Comparison of ENCODE assay signal across 13 cellular contexts in genomic region chr15:42511010-42511396, GRCh38. TPM values are rescaled to one million over a fixed set of nuclear protein-coding genes. Genes with fewer than 3 reads are reported as not detected.
DNase-seq lines count a peak whose midpoint lies in the region; ATAC-seq, FAIRE-seq and TF ChIP-seq lines count a peak whose summit lies in the region.
"Had no signal": no experiment of that assay in that cellular context is flagged by ENCODE, and none has a peak within 500 bp of the region (broad histone marks: within the 10 kb centered on the region; RNA-seq: fewer than 3 reads in every experiment).

No MANE protein-coding gene starts in this region.

- H2BK5ac ChIP-seq in mesenchymal stem cell (ENCODE audit: low read depth, low read length, poor library complexity, severe bottlenecking), result no peak overlapping the region

- 78% methylated on average over 3 of the region's 4 CpGs for WGBS in mesenchymal stem cell

- no peak for TF ChIP-seq CTCF in AG04450 (IDR thresholded peaks at IDR 0.05; ENCODE audit: low read depth, low read length)

- H3K14ac ChIP-seq in mesenchymal stem cell (ENCODE audit: low read length in 2 of 2), result no peak overlapping the region

- POLR2A ChIA-PET in AG04450 (lab: Yijun Ruan, JAX), result interaction anchor here (0.7 to 2.0 kb wide), 5 partner anchors 15 to 70 kb away, joined by 3 to 8 read pairs (median 5); partner anchors contain the start of genes HAUS2, LRRC57, SNAP23 and ZNF106

- no peaks in the 10 kb centered on the region for H3K4me1 ChIP-seq in mesenchymal stem cell (ENCODE audit: control insufficient read depth, insufficient read depth, low read depth, low read length)

- H3K9ac ChIP-seq in mesenchymal stem cell (ENCODE audit: low read length), result peak overlapping the region; percentile 56

- no peak overlapping the region for H2BK120ac ChIP-seq in mesenchymal stem cell (ENCODE audit: low read depth, low read length)

- no peaks in the 10 kb centered on the region for H3K9me3 ChIP-seq in AG04450 (ENCODE audit: control insufficient read depth, insufficient read depth, low read length)
- H3K9me3 ChIP-seq in mesenchymal stem cell (ENCODE audit: control insufficient read depth, low read length), result no peaks in the 10 kb centered on the region

- H3K4me2 ChIP-seq in mesenchymal stem cell (ENCODE audit: low read length, poor library complexity, severe bottlenecking), result no peak overlapping the region

- H2BK12ac ChIP-seq in mesenchymal stem cell (ENCODE audit: low read length in 2 of 2), result no peak overlapping the region

- H3K27ac ChIP-seq in AG04450 (ENCODE audit: low read depth, low read length) (peak overlapping the region; percentile 85), caudate nucleus (ENCODE audit: low read depth, low read length) (peak overlapping the region; percentile 55), mesenchymal stem cell (ENCODE audit: low read length, poor library complexity, severe bottlenecking) (no peak overlapping the region)
- H3K27ac ChIP-seq: C4-2B had no signal

- no peak for ATAC-seq in GM21367 (IDR thresholded peaks at IDR 0.05; ENCODE audit: unreplicated experiment)

- DNase-seq in AG04450 (ENCODE audit: low read depth, low spot score), result no peak
- peak; percentile 84 for DNase-seq in LHCN-M2 (ENCODE audit: low read depth)
- DNase-seq in caudate nucleus (lab: John Stamatoyannopoulos, UW), result no peak
- DNase-seq in mesenchymal stem cell, result peak; percentile 51
- DNase-seq in stimulated activated CD4-positive, alpha-beta T cell treated with anti-CD3 and anti-CD28 coated beads, Interleukin-2, amount 100 ng/mL, for 48 hours, result no peak
- no peak for DNase-seq in GM19239 (ENCODE audit: insufficient read length, low spot score)
- DNase-seq in NCI-H1436 (lab: John Stamatoyannopoulos, UW), result no peak
- DNase-seq: activated T-cell treated with anti-CD3 and anti-CD28 coated beads, Interleukin-2, amount 50 U/mL, for 24 hours; midbrain; NCI-H2227 treated with DMSO at 0.1 percent for 48 hours had no signal

- H2BK15ac ChIP-seq in mesenchymal stem cell (ENCODE audit: low read depth, poor library complexity, severe bottlenecking), result no peak overlapping the region

- peaks cover 22% of the 10 kb centered on the region for H3K79me1 ChIP-seq in mesenchymal stem cell (replicated peaks; ENCODE audit: low read length, poor library complexity, severe bottlenecking)

- H3K4me3 ChIP-seq in AG04450 (ENCODE audit: low read depth, low read length) (no peak overlapping the region), mesenchymal stem cell (ENCODE audit: insufficient read depth in 1 of 2, low read depth in 1 of 2, low read length in 2 of 2) (no peak overlapping the region)

- no peak overlapping the region for H3K18ac ChIP-seq in mesenchymal stem cell (ENCODE audit: low read depth in 1 of 2, low read length in 2 of 2)

- H3K4ac ChIP-seq in mesenchymal stem cell (ENCODE audit: low read depth in 1 of 2, low read length in 2 of 2), result no peak overlapping the region

- H3K27me3 ChIP-seq in AG04450 (ENCODE audit: control insufficient read depth, insufficient read depth, low read length) (no peaks in the 10 kb centered on the region), mesenchymal stem cell (ENCODE audit: control insufficient read depth in 1 of 2, insufficient read depth in 1 of 2, low read length in 2 of 2) (no peaks in the 10 kb centered on the region)

- H3K36me3 ChIP-seq in mesenchymal stem cell (ENCODE audit: control insufficient read depth in 1 of 2, insufficient read depth in 2 of 2, low read depth in 1 of 2, low read length in 2 of 2), result peaks cover 13 to 33% of the 10 kb centered on the region in 2 experiments

- CTCF ChIA-PET in AG04450 (lab: Charles Lee), result interaction anchor here (1.0 kb wide), 2 partner anchors 25 to 140 kb away, joined by 3 read pairs; no protein-coding TSS in a partner anchor

- H4K91ac ChIP-seq in mesenchymal stem cell (ENCODE audit: low read length), result no peak overlapping the region

- H2AFZ ChIP-seq in mesenchymal stem cell (ENCODE audit: low read depth, low read length), result no peak overlapping the region

- H2AK5ac ChIP-seq in mesenchymal stem cell (ENCODE audit: low read length, severe bottlenecking), result no peak overlapping the region

- no peak overlapping the region for H4K8ac ChIP-seq in mesenchymal stem cell (ENCODE audit: low read length)

- no peak overlapping the region for H3K23ac ChIP-seq in mesenchymal stem cell (ENCODE audit: low read length in 2 of 2)

- no peak for FAIRE-seq in GM19239 (lab: Jason Lieb, UNC)
- FAIRE-seq: H1 had no signal

RNA-seq across cellular contexts. Expression of gene SNAP23, which starts 15.6 kb away (rescaled TPM):
- polyA plus RNA-seq in AG04450 (2011; rRNA removed), result 65.9 and 83.7 TPM in 2 replicates
- 33.1 and 41.8 TPM in 2 replicates for polyA minus RNA-seq in AG04450 (2011; rRNA and poly(A)+ RNA removed)
- 36.5 and 58.0 TPM in 2 replicates for total RNA-seq in LHCN-M2 (2014; rRNA removed)
- 43.9 TPM for polyA plus RNA-seq in LHCN-M2 (2012)
- polyA plus RNA-seq in mesenchymal stem cell (2013, experiment 1 of 2), result 52.7 TPM
- polyA plus RNA-seq in mesenchymal stem cell (2013, experiment 2 of 2), result 52.4 TPM

RNA-seq across cellular contexts. Expression of gene ZNF106, which starts 20.1 kb away (rescaled TPM):
- polyA plus RNA-seq in AG04450 (2011; rRNA removed), result 60.8 and 67.4 TPM in 2 replicates
- polyA minus RNA-seq in AG04450 (2011; rRNA and poly(A)+ RNA removed), result 140 and 201 TPM in 2 replicates
- total RNA-seq in LHCN-M2 (2014; rRNA removed), result 65.3 and 74.2 TPM in 2 replicates
- 23.3 TPM for polyA plus RNA-seq in LHCN-M2 (2012)
- polyA plus RNA-seq in mesenchymal stem cell (2013, experiment 1 of 2), result 31.4 TPM
- 30.0 TPM for polyA plus RNA-seq in mesenchymal stem cell (2013, experiment 2 of 2)

RNA-seq across cellular contexts. Expression of gene LRRC57, which starts 37.6 kb away (rescaled TPM):
- polyA plus RNA-seq in AG04450 (2011; rRNA removed), result 18.2 and 18.3 TPM in 2 replicates
- polyA minus RNA-seq in AG04450 (2011; rRNA and poly(A)+ RNA removed), result 5.7 and 9.7 TPM in 2 replicates
- 9.0 and 12.6 TPM in 2 replicates for total RNA-seq in LHCN-M2 (2014; rRNA removed)
- 7.7 TPM for polyA plus RNA-seq in LHCN-M2 (2012)
- 10.9 TPM for polyA plus RNA-seq in mesenchymal stem cell (2013, experiment 1 of 2)
- 11.1 TPM for polyA plus RNA-seq in mesenchymal stem cell (2013, experiment 2 of 2)

RNA-seq across cellular contexts. Expression of gene HAUS2, which starts 37.6 kb away (rescaled TPM):
- polyA plus RNA-seq in AG04450 (2011; rRNA removed), result 26.4 and 30.6 TPM in 2 replicates
- polyA minus RNA-seq in AG04450 (2011; rRNA and poly(A)+ RNA removed), result 6.8 and 7.9 TPM in 2 replicates
- 55.5 and 65.8 TPM in 2 replicates for total RNA-seq in LHCN-M2 (2014; rRNA removed)
- polyA plus RNA-seq in LHCN-M2 (2012), result 15.7 TPM
- 14.6 TPM for polyA plus RNA-seq in mesenchymal stem cell (2013, experiment 1 of 2)
- polyA plus RNA-seq in mesenchymal stem cell (2013, experiment 2 of 2), result 14.3 TPM

Comparison
In these comparisons a context has a peak if more than half of its experiments do, and no peak if none do; other contexts are left out.
1. DNase-seq: peak in LHCN-M2 (single experiment) and mesenchymal stem cell (single experiment); none in AG04450 (single experiment), caudate nucleus (0 of 61), stimulated activated CD4-positive, alpha-beta T cell treated with anti-CD3 and anti-CD28 coated beads, Interleukin-2, amount 100 ng/mL, for 48 hours (0 of 2), GM19239 (single experiment) and NCI-H1436 (single experiment).